Comparison of ENCODE assay signal across 8 cellular contexts in the genomic region with DNA sequence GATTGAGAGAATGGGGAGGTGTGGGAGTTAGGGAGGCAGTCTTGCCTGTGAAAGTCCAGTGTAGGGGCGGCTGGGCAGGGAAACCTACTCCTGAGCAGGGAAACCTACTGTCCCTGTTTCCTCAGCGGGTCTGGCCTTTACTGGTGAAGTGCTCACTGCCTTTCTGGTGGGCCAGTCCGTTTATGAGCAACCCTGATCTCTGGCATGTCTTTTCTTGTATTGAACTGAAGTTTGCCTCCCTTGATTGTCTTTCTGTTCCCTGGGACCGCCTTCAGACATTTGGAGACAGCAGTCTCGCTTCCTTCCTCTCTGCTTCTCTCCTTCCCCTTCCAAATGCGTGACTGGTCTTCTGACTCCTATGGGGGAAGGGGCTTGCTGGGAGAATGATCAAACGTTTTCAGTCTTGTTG. TPM values are rescaled to one million over a fixed set of nuclear protein-coding genes. Genes with fewer than 3 reads are reported as not detected.
DNase-seq lines count a peak whose midpoint lies in the region; ATAC-seq and TF ChIP-seq lines count a peak whose summit lies in the region.

No MANE protein-coding gene starts in this region.

- no peak overlapping the region for H3K9ac ChIP-seq in rectal smooth muscle tissue (ENCODE audit: low read length)

- H3K36me3 Mint-ChIP-seq in activated CD4-positive, alpha-beta T cell treated with anti-CD3 and anti-CD28 coated beads for 36 hours (ENCODE audit: low read depth): no peaks in the 10 kb centered on the region
- peaks cover 9% of the 10 kb centered on the region; the same call in 1 of the 2 replicates for H3K36me3 Mint-ChIP-seq in WTC11

- peak overlapping the region; percentile 10 for H3K27ac Mint-ChIP-seq in activated CD4-positive, alpha-beta T cell treated with anti-CD3 and anti-CD28 coated beads for 36 hours
- no peak overlapping the region for H3K27ac Mint-ChIP-seq in WTC11

- peaks cover 5% of the 10 kb centered on the region for H3K36me3 ChIP-seq in rectal smooth muscle tissue (ENCODE audit: control insufficient read depth, insufficient read depth, low read length)

- H3K4me3 Mint-ChIP-seq in activated CD4-positive, alpha-beta T cell treated with anti-CD3 and anti-CD28 coated beads for 36 hours: peak overlapping the region; percentile 71
- H3K4me3 Mint-ChIP-seq in WTC11: peak overlapping the region; percentile 59

- ATAC-seq in activated CD4-positive, alpha-beta T cell treated with anti-CD3 and anti-CD28 coated beads for 36 hours: no peak
- no peak for ATAC-seq in WTC11
- ATAC-seq in HG03354 (IDR thresholded peaks at IDR 0.05; ENCODE audit: poor library complexity, severe bottlenecking, unreplicated experiment): no peak
- ATAC-seq in HG03432 (IDR thresholded peaks at IDR 0.05; ENCODE audit: unreplicated experiment): no peak

- H3K4me1 Mint-ChIP-seq in activated CD4-positive, alpha-beta T cell treated with anti-CD3 and anti-CD28 coated beads for 36 hours: peaks cover 61% of the 10 kb centered on the region
- H3K4me1 Mint-ChIP-seq in WTC11: peaks cover 51% of the 10 kb centered on the region

- DNase-seq in activated CD4-positive, alpha-beta T cell treated with anti-CD3 and anti-CD28 coated beads for 36 hours: no peak
- DNase-seq in activated CD4-positive, alpha-beta T cell treated with anti-CD3 and anti-CD28 coated beads for 4 hours: no peak
- DNase-seq in WTC11 (ENCODE audit: low spot score): no peak
- DNase-seq in globus pallidus (ENCODE audit: low spot score): peak; percentile 65
- DNase-seq in activated effector memory CD4-positive, alpha-beta T cell treated with anti-CD3 and anti-CD28 coated beads, Interleukin-2, amount 50 U/mL, for 16 hours: no peak

- H3K4me3 ChIP-seq in rectal smooth muscle tissue (ENCODE audit: low read length): peak overlapping the region; percentile 85

- H3K4me1 ChIP-seq in rectal smooth muscle tissue (ENCODE audit: control insufficient read depth, insufficient read depth, low read length): peaks cover 36% of the 10 kb centered on the region

- H3K27me3 Mint-ChIP-seq in activated CD4-positive, alpha-beta T cell treated with anti-CD3 and anti-CD28 coated beads for 36 hours: no peaks in the 10 kb centered on the region
- peaks cover 14% of the 10 kb centered on the region for H3K27me3 Mint-ChIP-seq in WTC11 (ENCODE audit: low read depth)

- peak overlapping the region; percentile 45 for H3K27ac ChIP-seq in rectal smooth muscle tissue (ENCODE audit: low read depth, low read length)

- H3K9me3 Mint-ChIP-seq in activated CD4-positive, alpha-beta T cell treated with anti-CD3 and anti-CD28 coated beads for 36 hours (ENCODE audit: low read depth): no peaks in the 10 kb centered on the region
- H3K9me3 Mint-ChIP-seq in WTC11: no peaks in the 10 kb centered on the region

- H3K27me3 ChIP-seq in rectal smooth muscle tissue (ENCODE audit: control insufficient read depth, insufficient read depth, low read length): no peaks in the 10 kb centered on the region

- POLR2A ChIA-PET in activated CD4-positive, alpha-beta T cell treated with anti-CD3 and anti-CD28 coated beads for 36 hours (lab: Charles Lee): no interaction called here
- POLR2A ChIA-PET in WTC11 (lab: Charles Lee): no interaction called here

- TF ChIP-seq CTCF in WTC11 (IDR thresholded peaks at IDR 0.05): no peak

- CTCF ChIA-PET in activated CD4-positive, alpha-beta T cell treated with anti-CD3 and anti-CD28 coated beads for 36 hours (lab: Charles Lee): no interaction called here
- CTCF ChIA-PET in WTC11 (lab: Charles Lee): no interaction called here

- intact Hi-C loops in activated CD4-positive, alpha-beta T cell treated with anti-CD3 and anti-CD28 coated beads for 36 hours (cut with DNase I, micrococcal nuclease): no loop called here

TF ChIP-seq in WTC11, 78 proteins besides CTCF, POLR2A, EP300 and RAD21:
- TF ChIP-seq, protein P1, sequence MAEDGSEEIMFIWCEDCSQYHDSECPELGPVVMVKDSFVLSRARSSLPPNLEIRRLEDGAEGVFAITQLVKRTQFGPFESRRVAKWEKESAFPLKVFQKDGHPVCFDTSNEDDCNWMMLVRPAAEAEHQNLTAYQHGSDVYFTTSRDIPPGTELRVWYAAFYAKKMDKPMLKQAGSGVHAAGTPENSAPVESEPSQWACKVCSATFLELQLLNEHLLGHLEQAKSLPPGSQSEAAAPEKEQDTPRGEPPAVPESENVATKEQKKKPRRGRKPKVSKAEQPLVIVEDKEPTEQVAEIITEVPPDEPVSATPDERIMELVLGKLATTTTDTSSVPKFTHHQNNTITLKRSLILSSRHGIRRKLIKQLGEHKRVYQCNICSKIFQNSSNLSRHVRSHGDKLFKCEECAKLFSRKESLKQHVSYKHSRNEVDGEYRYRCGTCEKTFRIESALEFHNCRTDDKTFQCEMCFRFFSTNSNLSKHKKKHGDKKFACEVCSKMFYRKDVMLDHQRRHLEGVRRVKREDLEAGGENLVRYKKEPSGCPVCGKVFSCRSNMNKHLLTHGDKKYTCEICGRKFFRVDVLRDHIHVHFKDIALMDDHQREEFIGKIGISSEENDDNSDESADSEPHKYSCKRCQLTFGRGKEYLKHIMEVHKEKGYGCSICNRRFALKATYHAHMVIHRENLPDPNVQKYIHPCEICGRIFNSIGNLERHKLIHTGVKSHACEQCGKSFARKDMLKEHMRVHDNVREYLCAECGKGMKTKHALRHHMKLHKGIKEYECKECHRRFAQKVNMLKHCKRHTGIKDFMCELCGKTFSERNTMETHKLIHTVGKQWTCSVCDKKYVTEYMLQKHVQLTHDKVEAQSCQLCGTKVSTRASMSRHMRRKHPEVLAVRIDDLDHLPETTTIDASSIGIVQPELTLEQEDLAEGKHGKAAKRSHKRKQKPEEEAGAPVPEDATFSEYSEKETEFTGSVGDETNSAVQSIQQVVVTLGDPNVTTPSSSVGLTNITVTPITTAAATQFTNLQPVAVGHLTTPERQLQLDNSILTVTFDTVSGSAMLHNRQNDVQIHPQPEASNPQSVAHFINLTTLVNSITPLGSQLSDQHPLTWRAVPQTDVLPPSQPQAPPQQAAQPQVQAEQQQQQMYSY (CRISPR knock-in tag; IDR thresholded peaks at IDR 0.05): no peak
- TF ChIP-seq ZNF317 (CRISPR knock-in tag; IDR thresholded peaks at IDR 0.05; ENCODE audit: borderline replicate concordance, low read depth): no peak
- no peak for TF ChIP-seq TEAD1 (CRISPR knock-in tag; IDR thresholded peaks at IDR 0.05)
- TF ChIP-seq FOXJ3 (CRISPR knock-in tag; IDR thresholded peaks at IDR 0.05; ENCODE audit: borderline replicate concordance): no peak
- TF ChIP-seq NR2C2 (CRISPR knock-in tag; IDR thresholded peaks at IDR 0.05): no peak
- no peak for TF ChIP-seq KAT7 (CRISPR knock-in tag; IDR thresholded peaks at IDR 0.05; ENCODE audit: borderline replicate concordance)
- no peak for TF ChIP-seq IRF1 (CRISPR knock-in tag; IDR thresholded peaks at IDR 0.05)

RNA-seq across cellular contexts. Expression of gene SNX18, which starts 2.9 kb away (rescaled TPM):
- total RNA-seq in activated CD4-positive, alpha-beta T cell treated with anti-CD3 and anti-CD28 coated beads for 36 hours: 1 to 10 TPM; 4.6 to 4.7 TPM
- total RNA-seq in WTC11 (2021): 20.3 to 24.6 TPM (median 23.6 TPM) in 3 replicates
